In genomic region chr10:96857613-96858012, GRCh38 we compare ENCODE assay signal across 22 cellular contexts. TPM values are rescaled to one million over a fixed set of nuclear protein-coding genes. Genes with fewer than 3 reads are reported as not detected.
DNase-seq lines count a peak whose midpoint lies in the region; ATAC-seq lines count a peak whose summit lies in the region.
"Had no signal": no experiment of that assay in that cellular context is flagged by ENCODE, and none has a peak within 500 bp of the region (broad histone marks: within the 10 kb centered on the region; RNA-seq: fewer than 3 reads in every experiment).

No MANE protein-coding gene starts in this region.

- H2BK12ac ChIP-seq in neuronal stem cell (ENCODE audit: low read length) = no peak overlapping the region

- no peak overlapping the region for H4K91ac ChIP-seq in neuronal stem cell (ENCODE audit: low read depth, low read length, poor library complexity)

- H3K18ac ChIP-seq in neuronal stem cell (ENCODE audit: low read length) = no peak overlapping the region

- H4K8ac ChIP-seq in neuronal stem cell (ENCODE audit: low read depth, low read length) = no peak overlapping the region

- no peak overlapping the region for H3K23ac ChIP-seq in neuronal stem cell (ENCODE audit: low read depth, low read length, poor library complexity)

- no peak overlapping the region for H3K9ac ChIP-seq in neuronal stem cell (ENCODE audit: low read depth, low read length, poor library complexity)

- H3K4me3 ChIP-seq in SJCRH30 (no peak overlapping the region), ectodermal cell (ENCODE audit: insufficient read depth, low read depth, low read length) (no peak overlapping the region), neuronal stem cell (ENCODE audit: low read length in 2 of 2) (no peak overlapping the region)
- H3K4me3 ChIP-seq: sigmoid colon, stomach had no signal

- 97 to 100% methylated on average over 3 of the region's 3 CpGs for WGBS in ectodermal cell, 2 experiments
- no CpG with 5 or more reads among the region's 3 CpGs for WGBS in neuronal stem cell (ENCODE audit: extremely low coverage in 2 of 2, insufficient read length in 2 of 2, insufficient replicate concordance in 1 of 2), 2 donors

- H2BK5ac ChIP-seq in neuronal stem cell (ENCODE audit: low read length) = no peak overlapping the region

- no peak for ATAC-seq in GM19452 (IDR thresholded peaks at IDR 0.05; ENCODE audit: unreplicated experiment)
- no peak for ATAC-seq in GM19351 (IDR thresholded peaks at IDR 0.05; ENCODE audit: unreplicated experiment)
- ATAC-seq: esophagus mucosa, left ventricle myocardium superior, PC-3 had no signal

- no peaks in the 10 kb centered on the region for H3K27me3 ChIP-seq in SJCRH30
- no peaks in the 10 kb centered on the region for H3K27me3 ChIP-seq in ectodermal cell (ENCODE audit: control insufficient read depth, insufficient read depth, low read length, poor library complexity, severe bottlenecking)
- H3K27me3 ChIP-seq in neuronal stem cell (ENCODE audit: control insufficient read depth in 3 of 3, insufficient read depth in 3 of 3, low read depth in 1 of 3, low read length in 3 of 3) = no peaks in the 10 kb centered on the region
- H3K27me3 ChIP-seq: sigmoid colon, stomach had no signal

- H2AK5ac ChIP-seq in neuronal stem cell (ENCODE audit: low read depth, low read length) = no peak overlapping the region

- H3K9me3 ChIP-seq in SJCRH30 (replicated peaks) (no peaks in the 10 kb centered on the region), ectodermal cell (ENCODE audit: control insufficient read depth, low read length) (no peaks in the 10 kb centered on the region), neuronal stem cell (replicated peaks in 1 of 2; ENCODE audit: control insufficient read depth in 2 of 2, insufficient read depth in 1 of 2, low read depth in 1 of 2, low read length in 2 of 2) (peaks cover 0 to 7% of the 10 kb centered on the region in 2 donors)
- H3K9me3 ChIP-seq: sigmoid colon, stomach had no signal

- H3K36me3 ChIP-seq in SJCRH30 (no peaks in the 10 kb centered on the region), ectodermal cell (ENCODE audit: control insufficient read depth, insufficient read depth, low read length) (no peaks in the 10 kb centered on the region), neuronal stem cell (replicated peaks in 1 of 2; ENCODE audit: control insufficient read depth in 2 of 2, insufficient read depth in 2 of 2, low read length in 2 of 2) (peaks cover 0 to 51% of the 10 kb centered on the region in 2 donors)
- H3K36me3 ChIP-seq: sigmoid colon had no signal

- no peak overlapping the region for H3K4ac ChIP-seq in neuronal stem cell (ENCODE audit: low read length)

- no peak overlapping the region for H2AFZ ChIP-seq in neuronal stem cell (ENCODE audit: low read length)

- peaks cover 2% of the 10 kb centered on the region for H3K79me1 ChIP-seq in neuronal stem cell (ENCODE audit: low read depth, low read length)

- no peak overlapping the region for H2BK120ac ChIP-seq in neuronal stem cell (ENCODE audit: low read depth, low read length)

- H3K14ac ChIP-seq in neuronal stem cell (ENCODE audit: low read length) = no peak overlapping the region

- H3K4me1 ChIP-seq in SJCRH30 (peaks cover 20% of the 10 kb centered on the region), ectodermal cell (ENCODE audit: control insufficient read depth, insufficient read depth, low read length) (peaks cover 6% of the 10 kb centered on the region), neuronal stem cell (ENCODE audit: control insufficient read depth in 2 of 2, insufficient read depth in 1 of 2, low read depth in 1 of 2, low read length in 2 of 2) (peaks cover 7 to 15% of the 10 kb centered on the region in 2 donors)

- no peak overlapping the region for H3K4me2 ChIP-seq in neuronal stem cell (ENCODE audit: insufficient read depth, low read length, poor library complexity, severe bottlenecking)

- H2BK15ac ChIP-seq in neuronal stem cell (ENCODE audit: low read length) = no peak overlapping the region

- H3K27ac ChIP-seq in SJCRH30 = peak overlapping the region; percentile 6; the same call in 1 of the 2 replicates
- H3K27ac ChIP-seq in ectodermal cell (ENCODE audit: insufficient read depth, low read depth, low read length, poor library complexity, severe bottlenecking) = peak overlapping the region; percentile 54
- peak overlapping the region; percentile 41 for H3K27ac ChIP-seq in neuronal stem cell (replicated peaks; ENCODE audit: low read length)
- H3K27ac ChIP-seq: sigmoid colon, stomach had no signal

- DNase-seq in EH (ENCODE audit: low read depth) = peak; percentile 47
- DNase-seq in SJCRH30 = peak; percentile 4 to 46
- DNase-seq in neuronal stem cell (ENCODE audit: low spot score) = no peak
- DNase-seq in DMS 273 treated with DMSO at 0.1 percent for 48 hours (lab: John Stamatoyannopoulos, UW) = no peak
- DNase-seq in cerebellum (ENCODE audit: low spot score) = no peak
- DNase-seq: activated B cell treated with CpG ODN at 0.5 μM for 24 hours; activated CD8-positive, alpha-beta memory T cell treated with anti-CD3 and anti-CD28 coated beads for 24 hours; central memory CD4-positive, alpha-beta T cell; effector CD8-positive, alpha-beta T cell; H7; left ventricle myocardium superior; MM.1S; NCI-H1694 treated with DMSO at 0.1 percent for 48 hours; NCI-H2227 treated with DMSO at 0.1 percent for 48 hours; NCI-H82; PC-3; sigmoid colon; stomach had no signal

RNA-seq across cellular contexts. Expression of gene LCOR, which starts 25.5 kb away (rescaled TPM):
- 18.6 and 26.7 TPM in 2 replicates for total RNA-seq in SJCRH30 (2014; rRNA removed; shearing (Covaris generic))
- polyA plus RNA-seq in ectodermal cell (2013, experiment 1 of 4) = 13.2 TPM
- polyA plus RNA-seq in ectodermal cell (2013, experiment 2 of 4) = 22.5 TPM
- 12.0 TPM for polyA plus RNA-seq in ectodermal cell (2013, experiment 3 of 4)
- 18.6 TPM for polyA plus RNA-seq in ectodermal cell (2013, experiment 4 of 4)
- 12.0 TPM for polyA plus RNA-seq in neuronal stem cell (2013, experiment 1 of 2)
- 10.4 TPM for polyA plus RNA-seq in neuronal stem cell (2013, experiment 2 of 2)
- 107 TPM for total RNA-seq in cerebellum

Comparison
In these comparisons a context has a peak if more than half of its experiments do, and no peak if none do; other contexts are left out.
1. DNase-seq: peak in EH (single experiment) and SJCRH30 (2 of 2); none in neuronal stem cell (single experiment), DMS 273 treated with DMSO at 0.1 percent for 48 hours (single experiment) and cerebellum (single experiment).
2. Peak in every context shown above with its lines, with median percentiles within 50 percentile points of each other: H3K27ac ChIP-seq.